Comparison of ENCODE assay signal across 10 cellular contexts in the genomic region with DNA sequence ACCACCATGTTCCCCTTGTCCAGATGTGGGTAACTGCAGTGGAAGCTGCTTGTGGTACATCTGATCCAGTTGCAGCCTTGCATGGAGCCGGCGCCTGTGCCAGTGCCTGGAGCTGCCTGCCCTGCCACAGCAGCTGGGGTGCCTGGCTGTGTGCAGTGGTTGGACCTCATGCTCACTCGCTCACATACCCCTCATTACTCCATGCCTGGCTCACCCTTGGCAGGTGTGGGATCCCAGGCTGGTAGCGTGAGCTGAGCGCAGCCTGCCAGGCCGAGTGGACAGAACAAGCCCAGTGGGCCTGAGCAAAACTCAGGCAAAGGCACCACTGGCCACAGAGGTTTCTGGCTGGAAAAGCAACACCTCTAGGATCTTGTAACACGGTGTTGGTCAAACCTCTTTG. TPM values are rescaled to one million over a fixed set of nuclear protein-coding genes. Genes with fewer than 3 reads are reported as not detected.
"Had no signal": no experiment of that assay in that cellular context is flagged by ENCODE, and none has a peak within 500 bp of the region (broad histone marks: within the 10 kb centered on the region; RNA-seq: fewer than 3 reads in every experiment).

No MANE protein-coding gene starts in this region.

- H3K27ac ChIP-seq: HL-60 had no signal

- H3K4me1 Mint-ChIP-seq: IgD-negative memory B cell had no signal

- ATAC-seq: HCT116, HepG2 had no signal

- H3K4me3 Mint-ChIP-seq: HFFc6, IgD-negative memory B cell had no signal

- H3K9ac ChIP-seq: GM23248 had no signal

- H3K9me3 ChIP-seq: HAP-1 had no signal

- H3K4me1 ChIP-seq: HAP-1 had no signal

- DNase-seq: GM23248, GOT3, H7, HFFc6 had no signal

- H3K36me3 ChIP-seq: HAP-1 had no signal

- H3K4me3 ChIP-seq: GM23248, HAP-1 had no signal

- H3K27ac Mint-ChIP-seq: IgD-negative memory B cell had no signal

- H2AFZ ChIP-seq: GM23248 had no signal

RNA-seq across cellular contexts. Expression of a gene that starts 35.7 kb away (rescaled TPM):
- total RNA-seq: GM23248, H7, HepG2, HFFc6, HT1080 had no signal
- polyA plus RNA-seq: GM23248, HepG2, IgD-negative memory B cell had no signal
